In genomic region chr7:123527712-123528225, GRCh38 we compare ENCODE assay signal across 3 cellular contexts. TPM values are rescaled to one million over a fixed set of nuclear protein-coding genes. Genes with fewer than 3 reads are reported as not detected.
"Had no signal": no experiment of that assay in that cellular context is flagged by ENCODE, and none has a peak within 500 bp of the region (broad histone marks: within the 10 kb centered on the region; RNA-seq: fewer than 3 reads in every experiment).

No MANE protein-coding gene starts in this region.

RNA-seq across cellular contexts. Expression of gene IQUB, which starts 6.6 kb away (rescaled TPM):
- total RNA-seq: activated CD4-positive, alpha-beta memory T cell treated with anti-CD3 and anti-CD28 coated beads, Interleukin-2, amount 10 ng/mL, durations not matched to agents 7 days and 5 days; activated CD4-positive, alpha-beta T cell treated with anti-CD3 and anti-CD28 coated beads, Interleukin-2, amount 10 ng/mL, durations not matched to agents 24 days and 14 days; activated naive CD8-positive, alpha-beta T cell treated with anti-CD3 and anti-CD28 coated beads, Interleukin-2, amount 10 ng/mL, durations not matched to agents 7 days and 5 days had no signal
